22 cellular contexts compared by ENCODE assay signal in genomic region chr20:41017448-41018042, GRCh38. TPM values are rescaled to one million over a fixed set of nuclear protein-coding genes. Genes with fewer than 3 reads are reported as not detected.
DNase-seq lines count a peak whose midpoint lies in the region; ATAC-seq and TF ChIP-seq lines count a peak whose summit lies in the region.
"Had no signal": no experiment of that assay in that cellular context is flagged by ENCODE, and none has a peak within 500 bp of the region (broad histone marks: within the 10 kb centered on the region; RNA-seq: fewer than 3 reads in every experiment).

No MANE protein-coding gene starts in this region.

- in situ Hi-C loops in mammary epithelial cell (cut with MboI; ENCODE audit: low sequenced_read_pairs in 2 of 2): no loop called here

- 47% methylated on average over 3 of the region's 3 CpGs for WGBS in mammary epithelial cell (ENCODE audit: low coverage, missing lambda C conversion rate)

- POLR2A ChIA-PET in naive thymus-derived CD4-positive, alpha-beta T cell (lab: Charles Lee): no interaction called here

- H2AFZ ChIP-seq in mammary epithelial cell (ENCODE audit: low read depth, low read length) (peak overlapping the region; percentile 86), neural progenitor cell (replicated peaks) (no peak overlapping the region)

- H3K4me2 ChIP-seq in mammary epithelial cell (ENCODE audit: insufficient read depth, low read depth, low read length) (peak overlapping the region; percentile 59), neural progenitor cell (no peak overlapping the region)
- H3K4me2 ChIP-seq: BLaER1 had no signal

- DNase-seq in HPDE6-E6E7 (ENCODE audit: extremely low spot score): peak; percentile 95
- peak; percentile 79 for DNase-seq in mammary epithelial cell
- no peak for DNase-seq in left lung
- DNase-seq in neural progenitor cell (ENCODE audit: low spot score): no peak
- no peak for DNase-seq in SK-N-DZ (ENCODE audit: low spot score)
- DNase-seq in naive thymus-derived CD4-positive, alpha-beta T cell: no peak
- DNase-seq in C1 segment of cervical spinal cord (lab: John Stamatoyannopoulos, UW): no peak
- DNase-seq: activated CD4-positive, CD25-positive, alpha-beta regulatory T cell treated with anti-CD3 and anti-CD28 coated beads, Interleukin-2, amount 50 U/mL, for 72 hours; activated naive CD4-positive, alpha-beta T cell treated with Interleukin-2 at 50 U/mL for 16 hours; activated T-cell treated with anti-CD3 and anti-CD28 coated beads, Interleukin-2, amount 50 U/mL, for 4 hours; H7; left ventricle myocardium superior; MV-4-11; NCI-H1694; NCI-H2171; NCI-H524; stimulated activated CD4-positive, alpha-beta T cell treated with anti-CD3 and anti-CD28 coated beads, Interleukin-4, amount 100 ng/mL, for 1 hour; stimulated activated naive CD8-positive, alpha-beta T cell treated with anti-CD3 and anti-CD28 coated beads, Interleukin-15, Interleukin-2, amounts not matched to agents 100 U/mL and 50 U/mL, for 24 hours; T1000; tibial artery had no signal

- H3K36me3 ChIP-seq in mammary epithelial cell (ENCODE audit: insufficient read depth, low read length) (no peaks in the 10 kb centered on the region), left lung (no peaks in the 10 kb centered on the region), neural progenitor cell (no peaks in the 10 kb centered on the region)
- no peaks in the 10 kb centered on the region for H3K36me3 ChIP-seq in naive thymus-derived CD4-positive, alpha-beta T cell (ENCODE audit: control insufficient read depth in 2 of 3, insufficient read depth in 3 of 3, low read length in 3 of 3)
- H3K36me3 ChIP-seq: BLaER1, tibial artery had no signal

- H3K9me3 ChIP-seq in mammary epithelial cell (replicated peaks; ENCODE audit: insufficient read depth, low read length) (no peaks in the 10 kb centered on the region), left lung (no peaks in the 10 kb centered on the region), neural progenitor cell (ENCODE audit: low read depth) (no peaks in the 10 kb centered on the region)
- H3K9me3 ChIP-seq in naive thymus-derived CD4-positive, alpha-beta T cell (ENCODE audit: control insufficient read depth in 2 of 3, low read length in 3 of 3): no peaks in the 10 kb centered on the region
- H3K9me3 ChIP-seq: BLaER1, tibial artery had no signal

- peak overlapping the region; percentile 2 for H3K9ac ChIP-seq in mammary epithelial cell (ENCODE audit: insufficient read depth, low read length)
- H3K9ac ChIP-seq in neural progenitor cell: no peak overlapping the region
- H3K9ac ChIP-seq: BLaER1 had no signal

- H4K20me1 ChIP-seq in mammary epithelial cell (ENCODE audit: insufficient read depth, low read length) (no peaks in the 10 kb centered on the region), neural progenitor cell (ENCODE audit: low read depth) (no peaks in the 10 kb centered on the region)
- H4K20me1 ChIP-seq: BLaER1 had no signal

- no peaks in the 10 kb centered on the region for H3K36me3 Mint-ChIP-seq in neural progenitor cell
- peaks cover 0 to 1% (median 0%) of the 10 kb centered on the region in 5 donors for H3K36me3 Mint-ChIP-seq in naive thymus-derived CD4-positive, alpha-beta T cell

- H3K27me3 ChIP-seq in mammary epithelial cell (ENCODE audit: insufficient read depth, low read length) (no peaks in the 10 kb centered on the region), left lung (no peaks in the 10 kb centered on the region), neural progenitor cell (no peaks in the 10 kb centered on the region)
- H3K27me3 ChIP-seq in naive thymus-derived CD4-positive, alpha-beta T cell (ENCODE audit: control insufficient read depth in 2 of 2, insufficient read depth in 2 of 2, low read length in 2 of 2): peaks cover 0 to 2% of the 10 kb centered on the region in 2 donors
- H3K27me3 ChIP-seq: BLaER1, tibial artery had no signal

- intact Hi-C loops in mammary epithelial cell (cut with micrococcal nuclease): loop anchor here (1.0 kb wide), 3 partner anchors 11 to 27 kb away; partner anchors contain the start of gene TOP1
- intact Hi-C loops in left lung (cut with DNase I): no loop called here
- intact Hi-C loops in naive thymus-derived CD4-positive, alpha-beta T cell (cut with micrococcal nuclease): no loop called here

- CTCF ChIA-PET in mammary epithelial cell (lab: Charles Lee; ENCODE audit: low non-redundant PET): interaction anchor here (1.4 kb wide), 1 partner anchor 10 kb away, joined by 3 read pairs; no protein-coding TSS in a partner anchor
- CTCF ChIA-PET in naive thymus-derived CD4-positive, alpha-beta T cell (lab: Charles Lee): interaction anchor here (1.2 kb wide), 1 partner anchor 77 kb away, joined by 3 read pairs; no protein-coding TSS in a partner anchor

- no peaks in the 10 kb centered on the region for H3F3A ChIP-seq in neural progenitor cell (ENCODE audit: low read depth)

- H3K4me3 Mint-ChIP-seq in neural progenitor cell: no peak overlapping the region
- H3K4me3 Mint-ChIP-seq in naive thymus-derived CD4-positive, alpha-beta T cell: no peak overlapping the region
- H3K4me3 Mint-ChIP-seq: activated T-cell treated with anti-CD3 and anti-CD28 coated beads, Interleukin-2, amount 50 U/mL, for 4 hours had no signal

- H3K4me1 ChIP-seq in mammary epithelial cell (ENCODE audit: insufficient read depth, low read length) (peaks cover 25% of the 10 kb centered on the region), left lung (peaks cover 7 to 8% of the 10 kb centered on the region in 2 donors), neural progenitor cell (no peaks in the 10 kb centered on the region)
- H3K4me1 ChIP-seq in naive thymus-derived CD4-positive, alpha-beta T cell (ENCODE audit: control insufficient read depth in 2 of 2, insufficient read depth in 2 of 2, low read length in 2 of 2): no peaks in the 10 kb centered on the region

- H3K79me2 ChIP-seq in mammary epithelial cell (ENCODE audit: insufficient read depth, low read length) (no peaks in the 10 kb centered on the region), neural progenitor cell (ENCODE audit: low read depth) (no peaks in the 10 kb centered on the region)

- dilution Hi-C loops in mammary epithelial cell (cut with HindIII; ENCODE audit: low sequenced_read_pairs): no loop called here

- peaks cover 3% of the 10 kb centered on the region for H3K4me1 Mint-ChIP-seq in neural progenitor cell
- peaks cover 1 to 15% (median 5%) of the 10 kb centered on the region in 7 donors for H3K4me1 Mint-ChIP-seq in naive thymus-derived CD4-positive, alpha-beta T cell

- H3K27ac ChIP-seq in C4-2B (peak overlapping the region; percentile 26; the same call in 1 of the 2 replicates), mammary epithelial cell (ENCODE audit: insufficient read depth, low read depth, low read length) (peak overlapping the region; percentile 62), left lung (no peak overlapping the region), neural progenitor cell (no peak overlapping the region)
- H3K27ac ChIP-seq in naive thymus-derived CD4-positive, alpha-beta T cell (ENCODE audit: low read depth, low read length): no peak overlapping the region
- H3K27ac ChIP-seq: BLaER1, tibial artery had no signal

- H3K27ac Mint-ChIP-seq in neural progenitor cell: no peak overlapping the region
- H3K27ac Mint-ChIP-seq in naive thymus-derived CD4-positive, alpha-beta T cell: no peak overlapping the region

- no peaks in the 10 kb centered on the region for H3K9me3 Mint-ChIP-seq in neural progenitor cell
- H3K9me3 Mint-ChIP-seq in naive thymus-derived CD4-positive, alpha-beta T cell: peaks cover 0 to 2% (median 0%) of the 10 kb centered on the region in 11 donors
- H3K9me3 Mint-ChIP-seq: activated T-cell treated with anti-CD3 and anti-CD28 coated beads, Interleukin-2, amount 50 U/mL, for 4 hours had no signal

- TF ChIP-seq CTCF in C4-2B (conservative IDR thresholded peaks at IDR 0.05) (no peak), mammary epithelial cell (conservative IDR thresholded peaks at IDR 0.05 in 1 of 2, IDR thresholded peaks at IDR 0.05 in 1 of 2; ENCODE audit: extremely low read depth in 1 of 2, insufficient read depth in 1 of 2, low read depth in 1 of 2, low read length in 2 of 2) (no peak), left lung (IDR thresholded peaks at IDR 0.05) (no peak), neural progenitor cell (IDR thresholded peaks at IDR 0.05) (no peak)

- peak; percentile 67 for ATAC-seq in left lung
- no peak for ATAC-seq in naive thymus-derived CD4-positive, alpha-beta T cell
- ATAC-seq: activated T-cell treated with anti-CD3 and anti-CD28 coated beads, Interleukin-2, amount 50 U/mL, for 4 hours; left ventricle myocardium superior; stimulated activated naive CD8-positive, alpha-beta T cell treated with anti-CD3 and anti-CD28 coated beads, Interleukin-15, Interleukin-2, amounts not matched to agents 100 U/mL and 50 U/mL, for 24 hours had no signal

- no peak overlapping the region for H3K4me3 ChIP-seq in mammary epithelial cell (replicated peaks in 1 of 3; ENCODE audit: insufficient read depth in 1 of 3, low read depth in 2 of 3, low read length in 3 of 3)
- no peak overlapping the region for H3K4me3 ChIP-seq in left lung
- no peak overlapping the region for H3K4me3 ChIP-seq in neural progenitor cell
- H3K4me3 ChIP-seq in naive thymus-derived CD4-positive, alpha-beta T cell (ENCODE audit: low read length): no peak overlapping the region
- H3K4me3 ChIP-seq: BLaER1, tibial artery had no signal

- no TSS peak for BruUV-seq in mammary epithelial cell (replicated peaks; lab: Mats Ljungman, UMichigan)

- peaks cover 6% of the 10 kb centered on the region for H3K27me3 Mint-ChIP-seq in neural progenitor cell (ENCODE audit: insufficient read depth, low read depth)
- H3K27me3 Mint-ChIP-seq in naive thymus-derived CD4-positive, alpha-beta T cell: peaks cover 0 to 5% (median 0%) of the 10 kb centered on the region in 5 donors

RNA-seq across cellular contexts. Expression of gene TOP1, which starts 11.1 kb away (rescaled TPM):
- total RNA-seq in mammary epithelial cell (10 to 100 TPM; 13.2 to 92.0 TPM), left lung (10 to 100 TPM; 68.0 to 69.5 TPM), neural progenitor cell (ENCODE audit: low replicate concordance) (31.6 and 58.9 TPM in 2 replicates)
- polyA plus RNA-seq in mammary epithelial cell: 10.6 TPM
- 21.7 TPM for polyA minus RNA-seq in mammary epithelial cell
- 27.6 and 27.7 TPM in 2 replicates for polyA plus RNA-seq in SK-N-DZ (2014; cell fraction: cytosol; rRNA removed)
- polyA plus RNA-seq in SK-N-DZ (2014; cell fraction: nucleus; rRNA removed): 27.3 and 45.7 TPM in 2 replicates
- 10 to 100 TPM; 32.0 to 82.8 (median 43.4) TPM for total RNA-seq in naive thymus-derived CD4-positive, alpha-beta T cell
- 10 to 100 TPM; 10.2 to 13.6 TPM for polyA plus RNA-seq in naive thymus-derived CD4-positive, alpha-beta T cell

Comparison
In these comparisons a context has a peak if more than half of its experiments do, and no peak if none do; other contexts are left out.
1. H3K27ac ChIP-seq: peak in C4-2B (single experiment) and mammary epithelial cell (single experiment); none in left lung (0 of 2), neural progenitor cell (single experiment) and naive thymus-derived CD4-positive, alpha-beta T cell (single experiment).
2. DNase-seq: peak in HPDE6-E6E7 (single experiment) and mammary epithelial cell (single experiment); none in left lung (0 of 2), neural progenitor cell (single experiment), SK-N-DZ (single experiment), naive thymus-derived CD4-positive, alpha-beta T cell (0 of 9) and C1 segment of cervical spinal cord (0 of 14).